ENCODE assay signal across 2 cellular contexts in genomic region chr10:101694674-101695403, GRCh38.
TF ChIP-seq lines count a peak whose summit lies in the region.

TSS of gene FBXW4 (minus strand) at chr10:101695170. CDS start at chr10:101695105, 65 bp downstream.

TF ChIP-seq in HEK293, 187 proteins besides CTCF, POLR2A, EP300 and RAD21 (continued from another document and continues in another):
- peak; percentile 24 for TF ChIP-seq ZEB2 (tag by site-specific recombination; IDR thresholded peaks at IDR 0.05)
- TF ChIP-seq ZNF510 (tag by site-specific recombination; IDR thresholded peaks at IDR 0.05; ENCODE audit: insufficient replicate concordance), result no peak
- 0 out of 2 replicates have a peak, but pooled peaks have one; percentile 76 for TF ChIP-seq ZSCAN23 (tag by site-specific recombination; IDR thresholded peaks at IDR 0.05)
- no peak for TF ChIP-seq GLIS1 (tag by site-specific recombination; IDR thresholded peaks at IDR 0.05)
- no peak; the same call in 1 of the 2 replicates for TF ChIP-seq ZNF10 (tag by site-specific recombination; IDR thresholded peaks at IDR 0.05)
- TF ChIP-seq ZNF76 (tag by site-specific recombination; IDR thresholded peaks at IDR 0.05; ENCODE audit: borderline replicate concordance, low read depth), result peak; percentile 68
- peak; percentile 88 for TF ChIP-seq KLF10 (tag by site-specific recombination; IDR thresholded peaks at IDR 0.05)
- peak; percentile 59 for TF ChIP-seq YY1 (tag by site-specific recombination; IDR thresholded peaks at IDR 0.05)
- TF ChIP-seq YY2 (tag by site-specific recombination; IDR thresholded peaks at IDR 0.05), result peak; percentile 94
- TF ChIP-seq ZNF623 (tag by site-specific recombination; IDR thresholded peaks at IDR 0.05), result 0 out of 2 replicates have a peak, but pooled peaks have one; percentile 4
- TF ChIP-seq SP7 (tag by site-specific recombination; IDR thresholded peaks at IDR 0.05), result 0 out of 2 replicates have a peak, but pooled peaks have one; percentile 8
- peak; percentile 37; the same call in 1 of the 2 replicates for TF ChIP-seq ZSCAN4 (tag by site-specific recombination; IDR thresholded peaks at IDR 0.05)
- TF ChIP-seq ZNF501 (tag by site-specific recombination; IDR thresholded peaks at IDR 0.05), result peak; percentile 88
- TF ChIP-seq TRIM28 (IDR thresholded peaks at IDR 0.05; ENCODE audit: borderline replicate concordance, low read length), result peak; percentile 66; the same call in 1 of the 2 replicates
- TF ChIP-seq ZNF843 (tag by site-specific recombination; IDR thresholded peaks at IDR 0.05), result no peak
- TF ChIP-seq ZNF416 (tag by site-specific recombination; IDR thresholded peaks at IDR 0.05), result no peak
- TF ChIP-seq HIC1 (tag by site-specific recombination; IDR thresholded peaks at IDR 0.05), result 0 out of 2 replicates have a peak, but pooled peaks have one; percentile 55
- TF ChIP-seq ZNF449 (tag by site-specific recombination; IDR thresholded peaks at IDR 0.05), result no peak
- TF ChIP-seq ZNF529 (tag by site-specific recombination; IDR thresholded peaks at IDR 0.05; ENCODE audit: insufficient replicate concordance), result no peak
- peak; percentile 81; the same call in 1 of the 2 replicates for TF ChIP-seq ZNF837 (tag by site-specific recombination; IDR thresholded peaks at IDR 0.05)
- no peak for TF ChIP-seq AEBP2 (tag by site-specific recombination; IDR thresholded peaks at IDR 0.05; ENCODE audit: borderline replicate concordance)
- no peak; the same call in 1 of the 2 replicates for TF ChIP-seq ZNF768 (tag by site-specific recombination; IDR thresholded peaks at IDR 0.05)
- peak; percentile 85 for TF ChIP-seq KLF9 (tag by site-specific recombination; IDR thresholded peaks at IDR 0.05; ENCODE audit: low read depth)
- TF ChIP-seq ZNF560 (tag by site-specific recombination; IDR thresholded peaks at IDR 0.05; ENCODE audit: borderline replicate concordance), result no peak
- no peak; the same call in 1 of the 2 replicates for TF ChIP-seq MYNN (tag by site-specific recombination; IDR thresholded peaks at IDR 0.05; ENCODE audit: borderline replicate concordance)
- no peak; the same call in 1 of the 2 replicates for TF ChIP-seq ZNF16 (tag by site-specific recombination; IDR thresholded peaks at IDR 0.05; ENCODE audit: low read depth)
- TF ChIP-seq ZNF157 (tag by site-specific recombination; IDR thresholded peaks at IDR 0.05), result peak; percentile 15; the same call in 1 of the 2 replicates
- peak; percentile 99 for TF ChIP-seq ZNF341 (tag by site-specific recombination; IDR thresholded peaks at IDR 0.05; ENCODE audit: low read depth)
- TF ChIP-seq ZSCAN16 (tag by site-specific recombination; IDR thresholded peaks at IDR 0.05), result no peak

TF ChIP-seq in HepG2, 621 proteins besides CTCF, POLR2A, EP300 and RAD21 (continued from another document and continues in another):
- TF ChIP-seq BCL3 (CRISPR knock-in tag; IDR thresholded peaks at IDR 0.05) (peak; percentile 56; the same call in 1 of the 2 replicates), ZNF484 (CRISPR knock-in tag; IDR thresholded peaks at IDR 0.05; ENCODE audit: borderline replicate concordance, low read depth) (0 out of 2 replicates have a peak, but pooled peaks have one; percentile 57), DRAP1 (CRISPR knock-in tag; IDR thresholded peaks at IDR 0.05) (peak; percentile 57; the same call in 1 of the 2 replicates), CHCHD3 (CRISPR knock-in tag; IDR thresholded peaks at IDR 0.05) (0 out of 2 replicates have a peak, but pooled peaks have one; percentile 12), CSRNP1 (CRISPR knock-in tag; IDR thresholded peaks at IDR 0.05) (no peak), HNF1B (CRISPR knock-in tag; IDR thresholded peaks at IDR 0.05) (no peak; the same call in 1 of the 2 replicates), KMT2A (CRISPR knock-in tag; IDR thresholded peaks at IDR 0.05) (no peak; the same call in 1 of the 2 replicates), ONECUT2 (CRISPR knock-in tag; IDR thresholded peaks at IDR 0.05) (no peak), RORA (CRISPR knock-in tag; IDR thresholded peaks at IDR 0.05) (no peak), KAT8 (CRISPR knock-in tag; IDR thresholded peaks at IDR 0.05) (peak; percentile 26; the same call in 1 of the 2 replicates), POLR2G (IDR thresholded peaks at IDR 0.05; ENCODE audit: low read depth, low read length) (peak; percentile 82), HMGXB4 (CRISPR knock-in tag; IDR thresholded peaks at IDR 0.05; ENCODE audit: borderline replicate concordance in 1 of 2, low read depth in 1 of 2) (peak in 1 of 2 experiments; percentile 84; a peak in 1 of 4 replicates), RNF219 (CRISPR knock-in tag; IDR thresholded peaks at IDR 0.05) (no peak), POLR2AphosphoS5 (IDR thresholded peaks at IDR 0.05; ENCODE audit: low read depth, low read length) (peak; percentile 56; the same call in 1 of the 2 replicates), ZNF558 (CRISPR knock-in tag; IDR thresholded peaks at IDR 0.05; ENCODE audit: borderline replicate concordance) (peak; percentile 43; the same call in 1 of the 2 replicates), MXD3 (CRISPR knock-in tag; IDR thresholded peaks at IDR 0.05) (0 out of 2 replicates have a peak, but pooled peaks have one; percentile 55), NAIF1 (CRISPR knock-in tag; IDR thresholded peaks at IDR 0.05; ENCODE audit: borderline replicate concordance) (0 out of 2 replicates have a peak, but pooled peaks have one; percentile 6), ZNF605 (CRISPR knock-in tag; IDR thresholded peaks at IDR 0.05) (peak; percentile 55; the same call in 1 of the 2 replicates), KDM3A (CRISPR knock-in tag; IDR thresholded peaks at IDR 0.05; ENCODE audit: low read depth) (no peak), SSRP1 (CRISPR knock-in tag; IDR thresholded peaks at IDR 0.05) (no peak), REST (IDR thresholded peaks at IDR 0.05; ENCODE audit: borderline replicate concordance in 1 of 2, low read depth in 1 of 2, low read length in 2 of 2) (no peak), SP5 (CRISPR knock-in tag; IDR thresholded peaks at IDR 0.05; ENCODE audit: borderline replicate concordance, low read depth) (peak; percentile 29; the same call in 1 of the 2 replicates), DBP (CRISPR knock-in tag; IDR thresholded peaks at IDR 0.05; ENCODE audit: not compliant biosample characterization) (no peak), ZBTB42 (CRISPR knock-in tag; IDR thresholded peaks at IDR 0.05) (0 out of 2 replicates have a peak, but pooled peaks have one; percentile 14), ZNF879 (CRISPR knock-in tag; IDR thresholded peaks at IDR 0.05) (peak; percentile 56), LBX2 (CRISPR knock-in tag; IDR thresholded peaks at IDR 0.05; ENCODE audit: borderline replicate concordance) (no peak), ERF (CRISPR knock-in tag; IDR thresholded peaks at IDR 0.05) (peak; percentile 53; the same call in 1 of the 2 replicates), SP1 (IDR thresholded peaks at IDR 0.05) (no peak), SP1 (CRISPR knock-in tag; IDR thresholded peaks at IDR 0.05) (peak; percentile 39; the same call in 1 of the 2 replicates)
